8 cellular contexts compared by ENCODE assay signal in the genomic region with DNA sequence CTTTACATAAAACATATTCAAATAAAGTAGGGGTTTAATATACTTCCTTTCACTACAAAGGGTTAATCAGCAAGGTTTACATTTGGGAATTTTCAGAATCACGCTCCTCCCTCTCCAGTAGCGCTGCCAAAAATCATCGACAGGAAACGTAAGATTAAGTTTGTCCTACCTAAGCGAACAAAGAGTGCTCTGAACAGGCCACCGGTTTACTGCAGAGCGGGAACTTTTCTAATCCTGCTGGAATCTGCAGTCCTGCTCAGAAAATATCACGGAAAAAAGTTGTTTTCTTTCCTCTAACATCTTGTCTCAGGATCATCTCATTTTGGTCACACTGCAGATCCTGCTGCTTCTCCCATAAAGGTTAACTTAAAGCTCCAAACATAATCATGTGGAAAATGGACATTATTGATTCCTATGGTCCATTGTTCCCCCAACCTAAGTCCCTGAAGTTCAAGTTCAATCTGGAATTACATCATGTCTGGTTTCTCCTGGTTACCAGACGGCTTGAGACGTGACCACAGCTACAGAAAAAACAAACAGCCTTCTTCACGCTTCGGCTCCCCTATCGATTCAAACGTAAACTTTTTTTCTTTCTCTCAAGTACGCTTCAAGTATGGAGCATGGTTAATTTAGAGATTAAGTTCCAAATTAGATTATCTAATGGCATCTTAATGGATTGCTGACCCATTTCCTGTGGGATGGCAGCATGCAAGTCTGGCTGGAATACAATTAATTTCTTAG.
DNase-seq lines count a peak whose midpoint lies in the region; ATAC-seq, FAIRE-seq and TF ChIP-seq lines count a peak whose summit lies in the region.

No MANE protein-coding gene starts in this region.

- no peak for TF ChIP-seq CTCF in GM23338 (conservative IDR thresholded peaks at IDR 0.05; ENCODE audit: low read depth in 2 of 2)

- peak overlapping the region; percentile 79 for H3K27ac Mint-ChIP-seq in GM23338

- H3K27ac ChIP-seq in GM23338 (ENCODE audit: low read depth): peak overlapping the region; percentile 17; the same call in 1 of the 2 replicates

- FAIRE-seq in GM12891 (lab: Jason Lieb, UNC): no peak

- H3K4me2 ChIP-seq in GM23338: peak overlapping the region; percentile 25

- H3K9me2 ChIP-seq in GM23338 (ENCODE audit: insufficient read depth): no peaks in the 10 kb centered on the region

- H3K4me1 Mint-ChIP-seq in GM23338: peaks cover 47% of the 10 kb centered on the region

- no peak for TF ChIP-seq POLR2A in GM12891 (IDR thresholded peaks at IDR 0.05; ENCODE audit: low read depth, low read length)

- no peaks in the 10 kb centered on the region for H3K36me3 ChIP-seq in GM23338 (ENCODE audit: insufficient read depth)

- peak overlapping the region; percentile 4; the same call in 1 of the 2 replicates for H2AFZ ChIP-seq in GM23338

- H3K9me3 Mint-ChIP-seq in GM23338: no peaks in the 10 kb centered on the region; the same call in 2 of the 3 replicates

- H3K4me3 Mint-ChIP-seq in GM23338: peak overlapping the region; percentile 36; the same call in 2 of the 3 replicates

- H3K79me2 ChIP-seq in GM23338 (replicated peaks; ENCODE audit: insufficient read depth): no peaks in the 10 kb centered on the region

- no peaks in the 10 kb centered on the region for H4K20me1 ChIP-seq in GM23338 (replicated peaks; ENCODE audit: insufficient read depth)

- peak; percentile 53 for DNase-seq in GM23338 (ENCODE audit: low spot score)
- peak; percentile 63 for DNase-seq in RPMI7951 (ENCODE audit: low read depth)
- DNase-seq in foreskin melanocyte: peak; percentile 16
- peak; percentile 86 for DNase-seq in renal cortical epithelial cell (ENCODE audit: low read depth)
- no peak for DNase-seq in GM12891 (ENCODE audit: insufficient read length, low spot score)
- DNase-seq in DMS114 treated with DMSO at 0.1 percent for 48 hours (lab: John Stamatoyannopoulos, UW; ENCODE audit: unreplicated experiment): no peak

- ATAC-seq in GM23338 (peak; percentile 67), HG02642 (IDR thresholded peaks at IDR 0.05; ENCODE audit: poor library complexity, unreplicated experiment) (no peak), HG03460 (IDR thresholded peaks at IDR 0.05; ENCODE audit: unreplicated experiment) (no peak)

- no peak overlapping the region for H3K4me3 ChIP-seq in GM23338

- no peaks in the 10 kb centered on the region for H3K27me3 ChIP-seq in GM23338 (ENCODE audit: insufficient read depth)

- H3K4me1 ChIP-seq in GM23338 (ENCODE audit: insufficient read depth): peaks cover 32% of the 10 kb centered on the region

- peaks cover 2% of the 10 kb centered on the region for H3K27me3 Mint-ChIP-seq in GM23338 (ENCODE audit: insufficient read depth, low read depth, poor library complexity)

- H3F3A ChIP-seq in GM23338 (replicated peaks; ENCODE audit: low read depth): no peaks in the 10 kb centered on the region

- H3K36me3 Mint-ChIP-seq in GM23338 (ENCODE audit: low read depth): no peaks in the 10 kb centered on the region

TF ChIP-seq in GM12891, 5 proteins besides CTCF, POLR2A, EP300 and RAD21:
- TF ChIP-seq SPI1 (IDR thresholded peaks at IDR 0.05; ENCODE audit: low read depth, low read length) (no peak), TAF1 (IDR thresholded peaks at IDR 0.05; ENCODE audit: low read depth, low read length) (no peak), POLR2AphosphoS5 (IDR thresholded peaks at IDR 0.05; ENCODE audit: low read depth, low read length) (no peak), POU2F2 (IDR thresholded peaks at IDR 0.05; ENCODE audit: low read depth, low read length) (no peak), PAX5 (IDR thresholded peaks at IDR 0.05; ENCODE audit: insufficient read depth, low read length, severe bottlenecking) (no peak)

Comparison
In these comparisons a context has a peak if more than half of its experiments do, and no peak if none do; other contexts are left out.
1. DNase-seq: peak in GM23338 (single experiment), RPMI7951 (single experiment), foreskin melanocyte (single experiment) and renal cortical epithelial cell (single experiment); none in GM12891 (single experiment) and DMS114 treated with DMSO at 0.1 percent for 48 hours (single experiment).